ENCODE assay signal across 22 cellular contexts in genomic region chr12:110071967-110072366, GRCh38. TPM values are rescaled to one million over a fixed set of nuclear protein-coding genes. Genes with fewer than 3 reads are reported as not detected.
DNase-seq lines count a peak whose midpoint lies in the region; ATAC-seq, FAIRE-seq and TF ChIP-seq lines count a peak whose summit lies in the region.
"Had no signal": no experiment of that assay in that cellular context is flagged by ENCODE, and none has a peak within 500 bp of the region (broad histone marks: within the 10 kb centered on the region; RNA-seq: fewer than 3 reads in every experiment).

No MANE protein-coding gene starts in this region.

- CTCF ChIA-PET in activated CD8-positive, alpha-beta memory T cell treated with anti-CD3 and anti-CD28 coated beads, Interleukin-2, amount 10 ng/mL, durations not matched to agents 7 days and 5 days (lab: Charles Lee), result no interaction called here

- H3K27ac ChIP-seq in heart right ventricle, result no peak overlapping the region
- no peak overlapping the region for H3K27ac ChIP-seq in adrenal gland
- H3K27ac ChIP-seq: ascending aorta, gastrocnemius medialis, GM23248 had no signal

- TF ChIP-seq CTCF in neural crest cell (conservative IDR thresholded peaks at IDR 0.05), result no peak
- TF ChIP-seq CTCF in heart right ventricle (IDR thresholded peaks at IDR 0.05), result no peak
- TF ChIP-seq CTCF in adrenal gland (IDR thresholded peaks at IDR 0.05), result no peak

- no peak overlapping the region for H3K4me3 ChIP-seq in heart right ventricle
- no peak overlapping the region for H3K4me3 ChIP-seq in adrenal gland
- H3K4me3 ChIP-seq: ascending aorta, gastrocnemius medialis, GM23248, lung had no signal

- TF ChIP-seq POLR2A in GM12892 (IDR thresholded peaks at IDR 0.05; ENCODE audit: low read depth, low read length) (no peak), adrenal gland (IDR thresholded peaks at IDR 0.05) (no peak)

- H3K36me3 ChIP-seq in heart right ventricle, result no peaks in the 10 kb centered on the region
- no peaks in the 10 kb centered on the region for H3K36me3 ChIP-seq in adrenal gland (replicated peaks in 1 of 2)
- H3K36me3 ChIP-seq: ascending aorta, esophagus muscularis mucosa, gastrocnemius medialis had no signal

- no peak overlapping the region for H3K27ac Mint-ChIP-seq in activated CD8-positive, alpha-beta memory T cell treated with anti-CD3 and anti-CD28 coated beads, Interleukin-2, amount 10 ng/mL, durations not matched to agents 7 days and 5 days
- no peak overlapping the region for H3K27ac Mint-ChIP-seq in activated naive CD8-positive, alpha-beta T cell treated with anti-CD3 and anti-CD28 coated beads, Interleukin-2, amount 50 U/mL, for 24 hours
- no peak overlapping the region for H3K27ac Mint-ChIP-seq in neural crest cell (ENCODE audit: unreplicated experiment)

- peaks cover 9% of the 10 kb centered on the region for H3K36me3 Mint-ChIP-seq in activated CD8-positive, alpha-beta memory T cell treated with anti-CD3 and anti-CD28 coated beads, Interleukin-2, amount 10 ng/mL, durations not matched to agents 7 days and 5 days
- no peaks in the 10 kb centered on the region for H3K36me3 Mint-ChIP-seq in activated naive CD8-positive, alpha-beta T cell treated with anti-CD3 and anti-CD28 coated beads, Interleukin-2, amount 50 U/mL, for 24 hours (ENCODE audit: low read depth)
- H3K36me3 Mint-ChIP-seq in neural crest cell (ENCODE audit: low read depth), result no peaks in the 10 kb centered on the region

- intact Hi-C loops in heart right ventricle (cut with DNase I) (no loop called here), adrenal gland (cut with DNase I) (no loop called here)

- H3K9me3 Mint-ChIP-seq in activated CD8-positive, alpha-beta memory T cell treated with anti-CD3 and anti-CD28 coated beads, Interleukin-2, amount 10 ng/mL, durations not matched to agents 7 days and 5 days (ENCODE audit: low read depth), result no peaks in the 10 kb centered on the region
- no peaks in the 10 kb centered on the region for H3K9me3 Mint-ChIP-seq in activated naive CD8-positive, alpha-beta T cell treated with anti-CD3 and anti-CD28 coated beads, Interleukin-2, amount 50 U/mL, for 24 hours
- H3K9me3 Mint-ChIP-seq in neural crest cell, result peaks cover 3% of the 10 kb centered on the region
- H3K9me3 Mint-ChIP-seq: central memory CD8-positive, alpha-beta T cell had no signal

- peak; percentile 14 for FAIRE-seq in GM12892 (lab: Jason Lieb, UNC)
- FAIRE-seq: kidney, TTC549 had no signal

- no peaks in the 10 kb centered on the region for H3K9me3 ChIP-seq in heart right ventricle
- no peaks in the 10 kb centered on the region for H3K9me3 ChIP-seq in adrenal gland (replicated peaks in 1 of 3)
- H3K9me3 ChIP-seq: ascending aorta, esophagus muscularis mucosa, gastrocnemius medialis had no signal

- 95 to 96% methylated on average over 3 of the region's 3 CpGs for WGBS in heart right ventricle, 2 donors
- 84 to 94% (median 91%) methylated on average over 3 of the region's 3 CpGs for WGBS in adrenal gland, 4 donors

- H3K4me3 Mint-ChIP-seq in activated CD8-positive, alpha-beta memory T cell treated with anti-CD3 and anti-CD28 coated beads, Interleukin-2, amount 10 ng/mL, durations not matched to agents 7 days and 5 days, result peak overlapping the region; percentile 76
- peak overlapping the region; percentile 33 for H3K4me3 Mint-ChIP-seq in activated naive CD8-positive, alpha-beta T cell treated with anti-CD3 and anti-CD28 coated beads, Interleukin-2, amount 50 U/mL, for 24 hours
- H3K4me3 Mint-ChIP-seq in neural crest cell, result peak overlapping the region; percentile 31

- H3K27me3 ChIP-seq in heart right ventricle (no peaks in the 10 kb centered on the region), adrenal gland (no peaks in the 10 kb centered on the region)
- H3K27me3 ChIP-seq: ascending aorta, esophagus muscularis mucosa, gastrocnemius medialis had no signal

- no peak for DNase-seq in activated CD8-positive, alpha-beta memory T cell treated with anti-CD3 and anti-CD28 coated beads, Interleukin-2, amount 10 ng/mL, durations not matched to agents 7 days and 5 days
- DNase-seq in activated CD8-positive, alpha-beta memory T cell treated with anti-CD3 and anti-CD28 coated beads, Interleukin-2, amount 50 U/mL, for 48 hours, result no peak
- DNase-seq in GM12892 (ENCODE audit: insufficient read length), result no peak
- DNase-seq in activated naive CD8-positive, alpha-beta T cell treated with anti-CD3 and anti-CD28 coated beads, Interleukin-2, amount 50 U/mL, for 24 hours, result no peak
- no peak for DNase-seq in neural crest cell (ENCODE audit: low read depth, low spot score)
- DNase-seq in heart right ventricle, result no peak
- no peak for DNase-seq in SKM-1 (lab: John Stamatoyannopoulos, UW; ENCODE audit: unreplicated experiment)
- no peak for DNase-seq in adrenal gland
- DNase-seq: effector CD8-positive, alpha-beta T cell; gastrocnemius medialis; GM23248; kidney; NCI-H146; NCI-H2171 treated with DMSO at 0.1 percent for 48 hours; NCI-H69; occipital lobe; stimulated activated CD4-positive, alpha-beta T cell treated with anti-CD3 and anti-CD28 coated beads, Interleukin-4, amount 100 ng/mL, for 4 hours had no signal

- H3K4me1 Mint-ChIP-seq in activated CD8-positive, alpha-beta memory T cell treated with anti-CD3 and anti-CD28 coated beads, Interleukin-2, amount 10 ng/mL, durations not matched to agents 7 days and 5 days, result peaks cover 31% of the 10 kb centered on the region
- H3K4me1 Mint-ChIP-seq in activated naive CD8-positive, alpha-beta T cell treated with anti-CD3 and anti-CD28 coated beads, Interleukin-2, amount 50 U/mL, for 24 hours, result peaks cover 29% of the 10 kb centered on the region
- H3K4me1 Mint-ChIP-seq in neural crest cell, result peaks cover 18% of the 10 kb centered on the region

- peaks cover 0 to 10% (median 0%) of the 10 kb centered on the region in 9 donors for H3K4me1 ChIP-seq in heart right ventricle
- no peaks in the 10 kb centered on the region for H3K4me1 ChIP-seq in adrenal gland (replicated peaks in 1 of 2)
- H3K4me1 ChIP-seq: ascending aorta had no signal

- ATAC-seq in activated CD8-positive, alpha-beta memory T cell treated with anti-CD3 and anti-CD28 coated beads, Interleukin-2, amount 10 ng/mL, durations not matched to agents 7 days and 5 days, result no peak
- no peak for ATAC-seq in activated naive CD8-positive, alpha-beta T cell treated with anti-CD3 and anti-CD28 coated beads, Interleukin-2, amount 50 U/mL, for 24 hours
- no peak for ATAC-seq in heart right ventricle
- ATAC-seq: gastrocnemius medialis had no signal

- no peaks in the 10 kb centered on the region for H3K27me3 Mint-ChIP-seq in activated CD8-positive, alpha-beta memory T cell treated with anti-CD3 and anti-CD28 coated beads, Interleukin-2, amount 10 ng/mL, durations not matched to agents 7 days and 5 days
- H3K27me3 Mint-ChIP-seq in activated naive CD8-positive, alpha-beta T cell treated with anti-CD3 and anti-CD28 coated beads, Interleukin-2, amount 50 U/mL, for 24 hours, result peaks cover 3% of the 10 kb centered on the region
- H3K27me3 Mint-ChIP-seq in neural crest cell (ENCODE audit: low read depth), result no peaks in the 10 kb centered on the region

RNA-seq across cellular contexts. Expression of gene C12orf76, which starts 23.6 kb away (rescaled TPM):
- 10 to 100 TPM; 14.8 to 17.3 TPM for total RNA-seq in activated CD8-positive, alpha-beta memory T cell treated with anti-CD3 and anti-CD28 coated beads, Interleukin-2, amount 10 ng/mL, durations not matched to agents 7 days and 5 days
- polyA plus RNA-seq in GM12892 (2012; ENCODE audit: missing spikeins), result 14.7 TPM
- total RNA-seq in neural crest cell, result 23.8 and 24.4 TPM in 2 replicates
- 1 to 10 TPM; 3.7 to 8.3 (median 5.3) TPM for total RNA-seq in heart right ventricle
- 1 to 10 TPM; 5.9 to 7.8 TPM for polyA plus RNA-seq in heart right ventricle
- total RNA-seq in adrenal gland, result 10 to 100 TPM in 7 of 8 donors, 1 to 10 TPM in 1; 7.1 to 19.5 (median 15.1) TPM
- polyA plus RNA-seq in adrenal gland, result 10 to 100 TPM in 2 of 3 donors, 1 to 10 TPM in 1; 9.7 to 14.2 (median 12.1) TPM

RNA-seq across cellular contexts. Expression of gene IFT81, which starts 52.2 kb away (rescaled TPM):
- 1 to 10 TPM; 1.4 to 2.2 TPM for total RNA-seq in activated CD8-positive, alpha-beta memory T cell treated with anti-CD3 and anti-CD28 coated beads, Interleukin-2, amount 10 ng/mL, durations not matched to agents 7 days and 5 days
- polyA plus RNA-seq in GM12892 (2012; ENCODE audit: missing spikeins), result 10.2 TPM
- total RNA-seq in neural crest cell, result 40.4 and 43.5 TPM in 2 replicates
- 10 to 100 TPM in 2 of 10 donors, 1 to 10 TPM in 8; 7.5 to 11.7 (median 8.5) TPM for total RNA-seq in heart right ventricle
- polyA plus RNA-seq in heart right ventricle, result 1 to 10 TPM; 5.1 TPM
- total RNA-seq in adrenal gland, result 10 to 100 TPM in 4 of 8 donors, 1 to 10 TPM in 4; 4.0 to 17.4 (median 10.5) TPM
- polyA plus RNA-seq in adrenal gland, result 10 to 100 TPM in 1 of 3 donors, 1 to 10 TPM in 2; 5.3 to 12.1 (median 5.9) TPM
